ENCODE assay signal across 1 cellular context in the genomic region with DNA sequence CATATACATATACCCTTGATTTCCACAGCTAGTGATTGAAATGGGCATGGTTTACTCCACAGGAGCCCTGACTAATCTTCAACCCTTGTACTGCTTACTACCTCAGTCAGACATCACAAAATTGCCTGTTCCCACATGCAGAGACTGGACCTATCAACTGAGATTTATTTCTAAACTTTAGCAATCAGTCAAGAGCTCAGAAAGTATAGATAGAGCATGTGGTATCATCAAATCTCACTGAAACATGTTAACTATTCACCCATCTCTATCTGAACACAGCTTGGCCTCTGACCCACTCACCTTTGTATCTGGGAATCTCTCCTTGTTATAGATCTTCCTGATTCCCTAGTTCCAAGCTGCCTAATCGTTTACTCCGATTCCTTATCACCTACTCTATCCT.
TF ChIP-seq lines count a peak whose summit lies in the region.

No MANE protein-coding gene starts in this region.

TF ChIP-seq in HEK293, 187 proteins besides CTCF, POLR2A, EP300 and RAD21 (continued from another document):
- TF ChIP-seq, protein P1, sequence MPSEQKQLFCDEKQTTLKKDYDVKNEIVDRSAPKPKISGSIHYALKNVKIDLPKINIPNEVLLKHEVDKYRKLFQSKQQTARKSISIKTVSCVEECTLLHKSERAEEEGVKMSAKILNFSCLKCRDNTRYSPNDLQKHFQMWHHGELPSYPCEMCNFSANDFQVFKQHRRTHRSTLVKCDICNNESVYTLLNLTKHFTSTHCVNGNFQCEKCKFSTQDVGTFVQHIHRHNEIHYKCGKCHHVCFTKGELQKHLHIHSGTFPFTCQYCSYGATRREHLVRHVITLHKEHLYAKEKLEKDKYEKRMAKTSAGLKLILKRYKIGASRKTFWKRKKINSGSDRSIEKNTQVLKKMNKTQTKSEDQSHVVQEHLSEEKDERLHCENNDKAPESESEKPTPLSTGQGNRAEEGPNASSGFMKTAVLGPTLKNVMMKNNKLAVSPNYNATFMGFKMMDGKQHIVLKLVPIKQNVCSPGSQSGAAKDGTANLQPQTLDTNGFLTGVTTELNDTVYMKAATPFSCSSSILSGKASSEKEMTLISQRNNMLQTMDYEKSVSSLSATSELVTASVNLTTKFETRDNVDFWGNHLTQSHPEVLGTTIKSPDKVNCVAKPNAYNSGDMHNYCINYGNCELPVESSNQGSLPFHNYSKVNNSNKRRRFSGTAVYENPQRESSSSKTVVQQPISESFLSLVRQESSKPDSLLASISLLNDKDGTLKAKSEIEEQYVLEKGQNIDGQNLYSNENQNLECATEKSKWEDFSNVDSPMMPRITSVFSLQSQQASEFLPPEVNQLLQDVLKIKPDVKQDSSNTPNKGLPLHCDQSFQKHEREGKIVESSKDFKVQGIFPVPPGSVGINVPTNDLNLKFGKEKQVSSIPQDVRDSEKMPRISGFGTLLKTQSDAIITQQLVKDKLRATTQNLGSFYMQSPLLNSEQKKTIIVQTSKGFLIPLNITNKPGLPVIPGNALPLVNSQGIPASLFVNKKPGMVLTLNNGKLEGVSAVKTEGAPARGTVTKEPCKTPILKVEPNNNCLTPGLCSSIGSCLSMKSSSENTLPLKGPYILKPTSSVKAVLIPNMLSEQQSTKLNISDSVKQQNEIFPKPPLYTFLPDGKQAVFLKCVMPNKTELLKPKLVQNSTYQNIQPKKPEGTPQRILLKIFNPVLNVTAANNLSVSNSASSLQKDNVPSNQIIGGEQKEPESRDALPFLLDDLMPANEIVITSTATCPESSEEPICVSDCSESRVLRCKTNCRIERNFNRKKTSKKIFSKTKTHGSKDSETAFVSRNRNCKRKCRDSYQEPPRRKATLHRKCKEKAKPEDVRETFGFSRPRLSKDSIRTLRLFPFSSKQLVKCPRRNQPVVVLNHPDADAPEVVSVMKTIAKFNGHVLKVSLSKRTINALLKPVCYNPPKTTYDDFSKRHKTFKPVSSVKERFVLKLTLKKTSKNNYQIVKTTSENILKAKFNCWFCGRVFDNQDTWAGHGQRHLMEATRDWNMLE (tag by site-specific recombination; conservative IDR thresholded peaks at IDR 0.05; ENCODE audit: low read depth), result no peak
- no peak for TF ChIP-seq OVOL3 (tag by site-specific recombination; IDR thresholded peaks at IDR 0.05)
- TF ChIP-seq, protein P2, sequence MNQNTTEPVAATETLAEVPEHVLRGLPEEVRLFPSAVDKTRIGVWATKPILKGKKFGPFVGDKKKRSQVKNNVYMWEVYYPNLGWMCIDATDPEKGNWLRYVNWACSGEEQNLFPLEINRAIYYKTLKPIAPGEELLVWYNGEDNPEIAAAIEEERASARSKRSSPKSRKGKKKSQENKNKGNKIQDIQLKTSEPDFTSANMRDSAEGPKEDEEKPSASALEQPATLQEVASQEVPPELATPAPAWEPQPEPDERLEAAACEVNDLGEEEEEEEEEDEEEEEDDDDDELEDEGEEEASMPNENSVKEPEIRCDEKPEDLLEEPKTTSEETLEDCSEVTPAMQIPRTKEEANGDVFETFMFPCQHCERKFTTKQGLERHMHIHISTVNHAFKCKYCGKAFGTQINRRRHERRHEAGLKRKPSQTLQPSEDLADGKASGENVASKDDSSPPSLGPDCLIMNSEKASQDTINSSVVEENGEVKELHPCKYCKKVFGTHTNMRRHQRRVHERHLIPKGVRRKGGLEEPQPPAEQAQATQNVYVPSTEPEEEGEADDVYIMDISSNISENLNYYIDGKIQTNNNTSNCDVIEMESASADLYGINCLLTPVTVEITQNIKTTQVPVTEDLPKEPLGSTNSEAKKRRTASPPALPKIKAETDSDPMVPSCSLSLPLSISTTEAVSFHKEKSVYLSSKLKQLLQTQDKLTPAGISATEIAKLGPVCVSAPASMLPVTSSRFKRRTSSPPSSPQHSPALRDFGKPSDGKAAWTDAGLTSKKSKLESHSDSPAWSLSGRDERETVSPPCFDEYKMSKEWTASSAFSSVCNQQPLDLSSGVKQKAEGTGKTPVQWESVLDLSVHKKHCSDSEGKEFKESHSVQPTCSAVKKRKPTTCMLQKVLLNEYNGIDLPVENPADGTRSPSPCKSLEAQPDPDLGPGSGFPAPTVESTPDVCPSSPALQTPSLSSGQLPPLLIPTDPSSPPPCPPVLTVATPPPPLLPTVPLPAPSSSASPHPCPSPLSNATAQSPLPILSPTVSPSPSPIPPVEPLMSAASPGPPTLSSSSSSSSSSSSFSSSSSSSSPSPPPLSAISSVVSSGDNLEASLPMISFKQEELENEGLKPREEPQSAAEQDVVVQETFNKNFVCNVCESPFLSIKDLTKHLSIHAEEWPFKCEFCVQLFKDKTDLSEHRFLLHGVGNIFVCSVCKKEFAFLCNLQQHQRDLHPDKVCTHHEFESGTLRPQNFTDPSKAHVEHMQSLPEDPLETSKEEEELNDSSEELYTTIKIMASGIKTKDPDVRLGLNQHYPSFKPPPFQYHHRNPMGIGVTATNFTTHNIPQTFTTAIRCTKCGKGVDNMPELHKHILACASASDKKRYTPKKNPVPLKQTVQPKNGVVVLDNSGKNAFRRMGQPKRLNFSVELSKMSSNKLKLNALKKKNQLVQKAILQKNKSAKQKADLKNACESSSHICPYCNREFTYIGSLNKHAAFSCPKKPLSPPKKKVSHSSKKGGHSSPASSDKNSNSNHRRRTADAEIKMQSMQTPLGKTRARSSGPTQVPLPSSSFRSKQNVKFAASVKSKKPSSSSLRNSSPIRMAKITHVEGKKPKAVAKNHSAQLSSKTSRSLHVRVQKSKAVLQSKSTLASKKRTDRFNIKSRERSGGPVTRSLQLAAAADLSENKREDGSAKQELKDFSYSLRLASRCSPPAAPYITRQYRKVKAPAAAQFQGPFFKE (tag by site-specific recombination; IDR thresholded peaks at IDR 0.05; ENCODE audit: borderline replicate concordance), result no peak
